13 cellular contexts compared by ENCODE assay signal in the genomic region with DNA sequence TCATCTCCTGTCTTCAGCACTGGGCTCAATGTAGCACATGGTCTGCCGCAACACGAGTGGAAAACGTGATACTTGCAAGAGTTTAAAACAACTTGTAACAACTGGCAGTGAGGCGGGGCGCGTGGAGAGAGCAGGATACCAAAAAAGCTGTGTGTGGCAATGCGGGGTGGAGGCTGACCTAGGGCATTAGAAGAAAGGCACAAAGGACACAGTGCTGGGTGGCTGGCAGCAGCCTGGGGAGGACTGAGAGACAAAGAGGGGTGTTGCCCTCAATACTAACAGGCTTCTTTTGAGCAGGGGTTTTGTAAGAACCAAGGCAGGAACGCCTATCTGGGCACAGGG. TPM values are rescaled to one million over a fixed set of nuclear protein-coding genes. Genes with fewer than 3 reads are reported as not detected.
DNase-seq lines count a peak whose midpoint lies in the region; ATAC-seq, FAIRE-seq and TF ChIP-seq lines count a peak whose summit lies in the region.
"Had no signal": no experiment of that assay in that cellular context is flagged by ENCODE, and none has a peak within 500 bp of the region (broad histone marks: within the 10 kb centered on the region; RNA-seq: fewer than 3 reads in every experiment).

No MANE protein-coding gene starts in this region.

- peaks cover 15% of the 10 kb centered on the region for H3K4me1 Mint-ChIP-seq in astrocyte (ENCODE audit: low read depth, unreplicated experiment)

- peak overlapping the region; percentile 100 for H3K4me2 ChIP-seq in astrocyte (ENCODE audit: low read length)

- in situ Hi-C loops in brain microvascular endothelial cell (cut with HindIII; ENCODE audit: low pct_ligation_motif_present, low sequenced_read_pairs), result no loop called here

- intact Hi-C loops in heart left ventricle (cut with DNase I), result loop anchor here (5.0 to 10.0 kb wide), 13 partner anchors 38 to 1204 kb away; a partner anchor contains a TSS
- intact Hi-C loops in left ventricle myocardium superior (cut with micrococcal nuclease), result no loop called here
- intact Hi-C loops in vagina (cut with DNase I), result loop anchor here (10.0 kb wide), 1 partner anchor 114 kb away; no protein-coding TSS in a partner anchor

- peak overlapping the region in 1 of 12 donors; percentile 93 for H3K4me3 ChIP-seq in heart left ventricle
- H3K4me3 ChIP-seq in astrocyte (ENCODE audit: insufficient read depth, low read depth, low read length), result no peak overlapping the region
- no peak overlapping the region for H3K4me3 ChIP-seq in liver (ENCODE audit: low read depth in 1 of 3, low read length in 3 of 3)
- no peak overlapping the region for H3K4me3 ChIP-seq in suprapubic skin
- H3K4me3 ChIP-seq in brain microvascular endothelial cell (ENCODE audit: low read depth, low read length), result no peak overlapping the region
- H3K4me3 ChIP-seq in vagina, result peak overlapping the region in 1 of 2 donors; percentile 63

- peaks cover 20% of the 10 kb centered on the region for H3K79me2 ChIP-seq in astrocyte (ENCODE audit: insufficient read depth, low read length)

- peaks cover 2% of the 10 kb centered on the region for H3K9me3 Mint-ChIP-seq in astrocyte (ENCODE audit: unreplicated experiment)

- H3K27ac Mint-ChIP-seq in astrocyte (ENCODE audit: unreplicated experiment), result no peak overlapping the region

- no peak for ATAC-seq in heart left ventricle
- no peak for ATAC-seq in left ventricle myocardium superior
- ATAC-seq in HG03045 (IDR thresholded peaks at IDR 0.05; ENCODE audit: unreplicated experiment), result no peak

- H3K4me3 Mint-ChIP-seq in astrocyte (ENCODE audit: unreplicated experiment), result peak overlapping the region; percentile 64

- H3K4me1 ChIP-seq in heart left ventricle, result peaks cover 0 to 33% (median 19%) of the 10 kb centered on the region in 12 donors
- peaks cover 11% of the 10 kb centered on the region for H3K4me1 ChIP-seq in astrocyte (ENCODE audit: insufficient read depth, low read length)
- H3K4me1 ChIP-seq in liver (ENCODE audit: control insufficient read depth in 4 of 4, insufficient read depth in 4 of 4, low read length in 3 of 4), result peaks cover under 1 to 31% (median 18%) of the 10 kb centered on the region in 4 donors
- peaks cover 39% of the 10 kb centered on the region for H3K4me1 ChIP-seq in suprapubic skin
- peaks cover 28% of the 10 kb centered on the region for H3K4me1 ChIP-seq in vagina

- no peak for FAIRE-seq in astrocyte (lab: Jason Lieb, UNC)

- TF ChIP-seq POLR2A in heart left ventricle (IDR thresholded peaks at IDR 0.05), result no peak
- TF ChIP-seq POLR2A in suprapubic skin (IDR thresholded peaks at IDR 0.05), result no peak
- no peak for TF ChIP-seq POLR2A in vagina (IDR thresholded peaks at IDR 0.05)

- H3K9me3 ChIP-seq in heart left ventricle (no peaks in the 10 kb centered on the region), astrocyte (ENCODE audit: insufficient read depth, low read depth, low read length) (no peaks in the 10 kb centered on the region), liver (ENCODE audit: control insufficient read depth in 4 of 4, low read length in 3 of 4) (no peaks in the 10 kb centered on the region), suprapubic skin (no peaks in the 10 kb centered on the region), vagina (no peaks in the 10 kb centered on the region)
- H3K9me3 ChIP-seq: adrenal gland had no signal

- H4K20me1 ChIP-seq in astrocyte (ENCODE audit: insufficient read depth, low read length), result peaks cover 4% of the 10 kb centered on the region

- H3K36me3 Mint-ChIP-seq in astrocyte (ENCODE audit: low read depth, unreplicated experiment), result no peaks in the 10 kb centered on the region

- no peak for TF ChIP-seq RAD21 in liver (IDR thresholded peaks at IDR 0.05)

- no peak for TF ChIP-seq CTCF in heart left ventricle (IDR thresholded peaks at IDR 0.05)
- TF ChIP-seq CTCF in astrocyte (IDR thresholded peaks at IDR 0.05; ENCODE audit: insufficient read depth, low read depth, low read length), result no peak
- TF ChIP-seq CTCF in liver (IDR thresholded peaks at IDR 0.05; ENCODE audit: low read depth, low read length, missing input control), result no peak
- no peak for TF ChIP-seq CTCF in suprapubic skin (IDR thresholded peaks at IDR 0.05)
- no peak for TF ChIP-seq CTCF in brain microvascular endothelial cell (IDR thresholded peaks at IDR 0.05; ENCODE audit: low read depth, low read length, missing control alignments)
- no peak for TF ChIP-seq CTCF in vagina (IDR thresholded peaks at IDR 0.05)

- DNase-seq in heart left ventricle, result peak in 3 of 5 donors; percentile 12 to 37 (median 17)
- no peak for DNase-seq in left ventricle myocardium superior
- DNase-seq in astrocyte (ENCODE audit: low read depth), result no peak
- peak in 1 of 2 donors; percentile 75 for DNase-seq in suprapubic skin (ENCODE audit: low spot score in 2 of 2)
- no peak for DNase-seq in brain microvascular endothelial cell
- no peak for DNase-seq in vagina (ENCODE audit: extremely low spot score in 2 of 2)
- DNase-seq: AML-193; KBM-7; NCI-H1694 treated with DMSO at 0.1 percent for 48 hours; stimulated activated CD4-positive, alpha-beta T cell treated with anti-CD3 and anti-CD28 coated beads, Interleukin-2, amount 100 ng/mL, for 48 hours had no signal

- no peak for TF ChIP-seq EP300 in suprapubic skin (IDR thresholded peaks at IDR 0.05)

- H3K27ac ChIP-seq in heart left ventricle (peak overlapping the region in 7 of 12 donors; percentile 79 to 97 (median 87)), astrocyte (ENCODE audit: low read depth, low read length) (no peak overlapping the region), liver (ENCODE audit: low read depth in 1 of 2, low read length in 2 of 2) (no peak overlapping the region), suprapubic skin (peak overlapping the region; percentile 77), brain microvascular endothelial cell (no peak overlapping the region), vagina (no peak overlapping the region)

- no peak overlapping the region for H2AFZ ChIP-seq in astrocyte (ENCODE audit: low read depth, low read length)

- no peak overlapping the region for H3K9ac ChIP-seq in astrocyte (ENCODE audit: low read length)
- no peak overlapping the region for H3K9ac ChIP-seq in liver (ENCODE audit: low read depth in 1 of 2, low read length in 2 of 2)

- 81 to 89% (median 85%) methylated on average over 8 of the region's 8 CpGs for WGBS in heart left ventricle, 4 donors
- WGBS in liver, result 77% methylated on average over 8 of the region's 8 CpGs
- 67% methylated on average over 8 of the region's 8 CpGs for WGBS in suprapubic skin

- H3K27me3 ChIP-seq in heart left ventricle (no peaks in the 10 kb centered on the region), astrocyte (ENCODE audit: insufficient read depth, low read length) (no peaks in the 10 kb centered on the region), liver (ENCODE audit: control insufficient read depth in 4 of 4, insufficient read depth in 4 of 4, low read length in 3 of 4) (no peaks in the 10 kb centered on the region), suprapubic skin (no peaks in the 10 kb centered on the region), brain microvascular endothelial cell (replicated peaks) (no peaks in the 10 kb centered on the region), vagina (no peaks in the 10 kb centered on the region)

- no peaks in the 10 kb centered on the region for H3K36me3 ChIP-seq in heart left ventricle
- H3K36me3 ChIP-seq in astrocyte (ENCODE audit: insufficient read depth, low read length), result no peaks in the 10 kb centered on the region
- no peaks in the 10 kb centered on the region for H3K36me3 ChIP-seq in liver (ENCODE audit: control insufficient read depth in 4 of 4, insufficient read depth in 3 of 4, low read depth in 1 of 4, low read length in 3 of 4)
- H3K36me3 ChIP-seq in suprapubic skin, result no peaks in the 10 kb centered on the region
- no peaks in the 10 kb centered on the region for H3K36me3 ChIP-seq in brain microvascular endothelial cell (replicated peaks)
- H3K36me3 ChIP-seq in vagina, result no peaks in the 10 kb centered on the region
- H3K36me3 ChIP-seq: adrenal gland had no signal

- no peaks in the 10 kb centered on the region for H3K27me3 Mint-ChIP-seq in astrocyte (ENCODE audit: low read depth, unreplicated experiment)

TF ChIP-seq in liver, 16 proteins besides CTCF, POLR2A, EP300 and RAD21:
- TF ChIP-seq JUND (IDR thresholded peaks at IDR 0.05), result no peak
- no peak for TF ChIP-seq FOXA1 (IDR thresholded peaks at IDR 0.05)
- TF ChIP-seq, protein P1, sequence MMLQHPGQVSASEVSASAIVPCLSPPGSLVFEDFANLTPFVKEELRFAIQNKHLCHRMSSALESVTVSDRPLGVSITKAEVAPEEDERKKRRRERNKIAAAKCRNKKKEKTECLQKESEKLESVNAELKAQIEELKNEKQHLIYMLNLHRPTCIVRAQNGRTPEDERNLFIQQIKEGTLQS (IDR thresholded peaks at IDR 0.05), result no peak
- TF ChIP-seq RXRA (IDR thresholded peaks at IDR 0.05), result peak in 1 of 2 donors; percentile 37
- TF ChIP-seq HNF4A (conservative IDR thresholded peaks at IDR 0.05), result peak; percentile 30 to 41
- TF ChIP-seq SP1 (IDR thresholded peaks at IDR 0.05), result peak; percentile 30
- TF ChIP-seq EGR1 (IDR thresholded peaks at IDR 0.05; ENCODE audit: low read depth in 2 of 2), result no peak

RNA-seq across cellular contexts. Expression of a gene that starts 1.5 kb away (rescaled TPM):
- total RNA-seq in heart left ventricle (10 to 100 TPM; 25.0 to 65.8 (median 41.9) TPM), left ventricle myocardium superior (33.7 TPM), astrocyte (9.6 and 10.8 TPM in 2 replicates), liver (10 to 100 TPM in 1 of 2 donors, 1 to 10 TPM in 1; 7.4 to 16.8 TPM), suprapubic skin (10 to 100 TPM in 3 of 4 donors, 1 to 10 TPM in 1; 7.5 to 15.2 (median 13.7) TPM), vagina (16.9 TPM)
- polyA plus RNA-seq in heart left ventricle (10 to 100 TPM; 16.2 to 41.5 TPM), liver (1 to 10 TPM; 2.6 TPM)

Comparison
In these comparisons a context has a peak if more than half of its experiments do, and no peak if none do; other contexts are left out.
1. DNase-seq: peak in heart left ventricle (3 of 5); none in left ventricle myocardium superior (single experiment), astrocyte (single experiment), brain microvascular endothelial cell (single experiment) and vagina (0 of 2).
2. H3K27ac ChIP-seq: peak in heart left ventricle (7 of 12) and suprapubic skin (single experiment); none in astrocyte (single experiment), liver (0 of 2), brain microvascular endothelial cell (single experiment) and vagina (single experiment).